In genomic region chr6:9103876-9104521, GRCh38 we compare ENCODE assay signal across 1 cellular context.
TF ChIP-seq lines count a peak whose summit lies in the region.

No MANE protein-coding gene starts in this region.

TF ChIP-seq in WTC11, 78 proteins besides CTCF, POLR2A, EP300 and RAD21 (continued from another document):
- TF ChIP-seq ERG (CRISPR knock-in tag; IDR thresholded peaks at IDR 0.05) = no peak
